21 cellular contexts compared by ENCODE assay signal in genomic region chr17:16081507-16082087, GRCh38.
"Had no signal": no experiment of that assay in that cellular context is flagged by ENCODE, and none has a peak within 500 bp of the region (broad histone marks: within the 10 kb centered on the region; RNA-seq: fewer than 3 reads in every experiment).

No MANE protein-coding gene starts in this region.

- FAIRE-seq: keratinocyte had no signal

- H3K9me3 ChIP-seq: gastrocnemius medialis, heart right ventricle, left lung, lower lobe of right lung, right atrium auricular region, suprapubic skin, thyroid gland, upper lobe of left lung, vagina had no signal

- DNase-seq: effector CD4-positive, alpha-beta T cell; gastrocnemius medialis; heart right ventricle; immature natural killer cell; left lung; lower lobe of right lung; mesenchymal stem cell; naive B cell; nephron progenitor cell; stimulated activated CD4-positive, alpha-beta T cell treated with anti-CD3 and anti-CD28 coated beads, Interleukin-4, amount 100 ng/mL, for 1 hour; stimulated activated CD8-positive, alpha-beta memory T cell treated with anti-CD3 and anti-CD28 coated beads, Interleukin-4, amount 100 ng/mL, for 48 hours; stimulated activated naive CD8-positive, alpha-beta T cell treated with anti-CD3 and anti-CD28 coated beads, Interleukin-15, Interleukin-2, amounts not matched to agents 100 U/mL and 50 U/mL, for 24 hours; thyroid gland; upper lobe of left lung had no signal

- H3K4me1 ChIP-seq: right atrium auricular region, suprapubic skin had no signal

- H3K4me3 ChIP-seq: coronary artery, gastrocnemius medialis, heart right ventricle, left lung, lower lobe of right lung, right atrium auricular region, suprapubic skin, thyroid gland, upper lobe of left lung, vagina had no signal

- H3K27me3 ChIP-seq: gastrocnemius medialis, heart right ventricle, left lung, right atrium auricular region, suprapubic skin, thyroid gland, upper lobe of left lung, vagina had no signal

- H3K27ac ChIP-seq: coronary artery, gastrocnemius medialis, heart right ventricle, left lung, lower lobe of right lung, right atrium auricular region, suprapubic skin, thyroid gland, upper lobe of left lung, vagina had no signal

- ATAC-seq: esophagus mucosa; gastrocnemius medialis; heart right ventricle; left lung; lower lobe of right lung; stimulated activated effector memory CD8-positive, alpha-beta T cell treated with anti-CD3 and anti-CD28 coated beads, Interleukin-12 subunit alpha, Interleukin-12 subunit beta, amount 100 ng/mL, for 72 hours; stimulated activated naive CD8-positive, alpha-beta T cell treated with anti-CD3 and anti-CD28 coated beads, Interleukin-15, Interleukin-2, amounts not matched to agents 100 U/mL and 50 U/mL, for 24 hours had no signal
